ENCODE assay signal across 1 cellular context in the genomic region with DNA sequence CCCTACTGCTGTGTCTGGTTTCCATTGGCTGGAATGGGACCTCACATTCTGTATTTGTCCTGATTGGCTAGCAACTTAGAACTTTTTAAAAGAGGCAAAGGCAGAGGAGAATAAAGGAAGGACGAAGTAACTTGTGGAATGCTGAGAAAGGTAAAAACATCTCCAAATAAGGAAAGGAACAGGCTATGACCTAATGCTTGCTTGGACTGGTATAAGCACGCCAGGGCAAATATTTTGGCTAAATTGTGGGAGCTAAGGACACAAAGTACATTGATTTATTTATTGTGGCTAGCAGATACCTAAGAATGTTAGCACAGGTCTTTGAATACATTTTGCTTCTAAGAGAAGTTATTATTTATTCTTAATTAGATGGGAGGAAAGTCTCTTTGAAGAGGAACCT. TPM values are rescaled to one million over a fixed set of nuclear protein-coding genes. Genes with fewer than 3 reads are reported as not detected.
"Had no signal": no experiment of that assay in that cellular context is flagged by ENCODE, and none has a peak within 500 bp of the region (broad histone marks: within the 10 kb centered on the region; RNA-seq: fewer than 3 reads in every experiment).

No MANE protein-coding gene starts in this region.

RNA-seq across cellular contexts. Expression of a gene that starts 56.7 kb away (rescaled TPM):
- polyA plus RNA-seq: GM23338 had no signal
